1 cellular context compared by ENCODE assay signal in genomic region chr13:48873598-48873997, GRCh38.
A peak's percentile ranks its signal among the peaks of the same experiment; 100 is the strongest.
TF ChIP-seq lines count a peak whose summit lies in the region.

No MANE protein-coding gene starts in this region.

TF ChIP-seq in GM23338, 12 proteins besides CTCF, POLR2A, EP300 and RAD21:
- TF ChIP-seq ZNF462 (CRISPR knock-in tag; IDR thresholded peaks at IDR 0.05) (peak; percentile 38; the same call in 1 of the 2 replicates), EZH2 (IDR thresholded peaks at IDR 0.05; ENCODE audit: low read depth, unreplicated experiment) (no peak)
